Comparison of ENCODE assay signal across 8 cellular contexts in genomic region chr4:1346781-1347409, GRCh38. TPM values are rescaled to one million over a fixed set of nuclear protein-coding genes. Genes with fewer than 3 reads are reported as not detected.
DNase-seq lines count a peak whose midpoint lies in the region; ATAC-seq, FAIRE-seq and TF ChIP-seq lines count a peak whose summit lies in the region.

Gene UVSSA (plus strand): TSS chr4:1347208. CDS start chr4:1348092, 884 bp downstream.

- DNase-seq in NCI-H774 (lab: John Stamatoyannopoulos, UW) (peak; percentile 99), dermis blood vessel endothelial cell (peak; percentile 100), HepG2 (ENCODE audit: low spot score) (peak; percentile 97)
- DNase-seq in activated CD4-positive, alpha-beta T cell treated with anti-CD3 and anti-CD28 coated beads, Interleukin-2, amount 50 U/mL, for 4 hours = peak; percentile 100
- peak; percentile 100 for DNase-seq in stimulated activated CD4-positive, alpha-beta T cell treated with anti-CD3 and anti-CD28 coated beads, Interleukin-4, amount 100 ng/mL, for 1 hour

- no peak within 1 kb of the TSS for H2AFZ ChIP-seq in HepG2 (ENCODE audit: low read length)

- H3K4me2 ChIP-seq in HepG2 (ENCODE audit: low read depth, low read length) = peak within 1 kb of the TSS; percentile 89

- TF ChIP-seq EP300 in HepG2 (IDR thresholded peaks at IDR 0.05; ENCODE audit: low read depth in 2 of 2, low read length in 2 of 2) = 0 out of 4 replicates have a peak, but pooled peaks of 1 of the 2 experiments have one; percentile 5
- no peak for TF ChIP-seq EP300 in HepG2 (CRISPR knock-in tag; IDR thresholded peaks at IDR 0.05; ENCODE audit: borderline replicate concordance)

- FAIRE-seq in HepG2 (lab: Jason Lieb, UNC) = peak; percentile 78

- H3K36me3 ChIP-seq in HepG2 (replicated peaks in 1 of 2; ENCODE audit: control insufficient read depth in 1 of 2, insufficient read depth in 2 of 2, low read length in 2 of 2) = peaks cover 2 to 8% of the 10 kb centered on the region in 2 experiments; a peak in 2 of 5 replicates

- POLR2A ChIA-PET in HepG2 (lab: Yijun Ruan, JAX) = interaction anchor here (0.6 to 4.1 kb wide), 13 partner anchors 9 to 302 kb away, joined by 3 to 43 read pairs (median 6); partner anchors contain the start of genes CTBP1, MAEA and SPON2

- no TSS peak for BruUV-seq in HepG2 (replicated peaks; lab: Mats Ljungman, UMichigan)

- in situ Hi-C loops in HepG2 (cut with HindIII; ENCODE audit: extremely low pct_ligation_motif_present, low pct_unique_long_range_greater_than_20kb) = no loop called here

- CTCF ChIA-PET in HepG2 (lab: Yijun Ruan, JAX; ENCODE audit: low intra/inter-chr PET ratio, low total read pairs) = interaction anchor here (1.7 kb wide), 1 partner anchor 216 kb away, joined by 4 read pairs; no protein-coding TSS in a partner anchor

- no peaks in the 10 kb centered on the region for H4K20me1 ChIP-seq in HepG2 (ENCODE audit: insufficient read depth, low read length)

- no peak for TF ChIP-seq RAD21 in HepG2 (CRISPR knock-in tag; IDR thresholded peaks at IDR 0.05)

- peak within 1 kb of the TSS; percentile 89 for H3K9ac ChIP-seq in HepG2 (ENCODE audit: insufficient read depth, low read depth, low read length)

- TF ChIP-seq CTCF in C4-2B (conservative IDR thresholded peaks at IDR 0.05) (no peak), HepG2 (CRISPR knock-in tag; IDR thresholded peaks at IDR 0.05) (0 out of 2 replicates have a peak, but pooled peaks have one; percentile 1)

- no peaks in the 10 kb centered on the region; a peak in 1 of 5 replicates for H3K27me3 ChIP-seq in HepG2 (ENCODE audit: control insufficient read depth in 1 of 2, insufficient read depth in 2 of 2, low read length in 2 of 2)

- peaks cover 31% of the 10 kb centered on the region for H3K4me1 ChIP-seq in HepG2 (ENCODE audit: insufficient read depth, low read length)

- H3K79me2 ChIP-seq in HepG2 (ENCODE audit: insufficient read depth, low read length) = peaks cover 12% of the 10 kb centered on the region

- 0% methylated on average over 4 of the region's 76 CpGs for WGBS in HepG2 (ENCODE audit: low lambda C conversion rate)

- H3K9me3 ChIP-seq in HepG2 (ENCODE audit: low read length) = no peaks in the 10 kb centered on the region

- intact Hi-C loops in HepG2 (cut with micrococcal nuclease; ENCODE audit: unreplicated experiment) = loop anchor here (1.0 to 5.0 kb wide), 3 partner anchors 40 to 99 kb away; partner anchors contain the start of gene MAEA

- peak within 1 kb of the TSS; percentile 82 to 94 (median 85) for H3K4me3 ChIP-seq in HepG2 (replicated peaks in 1 of 3; ENCODE audit: insufficient read depth in 1 of 3, low read depth in 2 of 3, low read length in 3 of 3)

- TF ChIP-seq POLR2A in HepG2 (IDR thresholded peaks at IDR 0.05; ENCODE audit: insufficient read depth in 1 of 2, low read depth in 2 of 2, low read length in 2 of 2) = no peak

- peak within 1 kb of the TSS; percentile 91 for H3K27ac ChIP-seq in C4-2B
- peak within 1 kb of the TSS; percentile 82 for H3K27ac ChIP-seq in HepG2 (ENCODE audit: extremely low read length, insufficient read depth, low read length)

- peak; percentile 92 for ATAC-seq in GM19395 (IDR thresholded peaks at IDR 0.05; ENCODE audit: unreplicated experiment)
- ATAC-seq in HG03565 (IDR thresholded peaks at IDR 0.05; ENCODE audit: unreplicated experiment) = peak; percentile 84
- peak; percentile 89 for ATAC-seq in HepG2

TF ChIP-seq in HepG2, 621 proteins besides CTCF, POLR2A, EP300 and RAD21 (continues in another document):
- TF ChIP-seq HMG20A (CRISPR knock-in tag; IDR thresholded peaks at IDR 0.05; ENCODE audit: borderline replicate concordance) = no peak
- TF ChIP-seq ZNF576 (CRISPR knock-in tag; IDR thresholded peaks at IDR 0.05) = no peak
- TF ChIP-seq NFE2L1 (CRISPR knock-in tag; IDR thresholded peaks at IDR 0.05; ENCODE audit: borderline replicate concordance) = no peak
- no peak for TF ChIP-seq ZNF484 (CRISPR knock-in tag; IDR thresholded peaks at IDR 0.05; ENCODE audit: borderline replicate concordance, low read depth)
- TF ChIP-seq ATF4 (CRISPR knock-in tag; IDR thresholded peaks at IDR 0.05) = no peak
- no peak for TF ChIP-seq ZSCAN29 (CRISPR knock-in tag; conservative IDR thresholded peaks at IDR 0.05)
- no peak for TF ChIP-seq ZNF12 (CRISPR knock-in tag; IDR thresholded peaks at IDR 0.05)
- TF ChIP-seq AGO1 (IDR thresholded peaks at IDR 0.05; ENCODE audit: low read depth, low read length, poor library complexity, severe bottlenecking) = no peak
- no peak for TF ChIP-seq ZNF678 (CRISPR knock-in tag; IDR thresholded peaks at IDR 0.05)
- TF ChIP-seq SRY (CRISPR knock-in tag; IDR thresholded peaks at IDR 0.05) = 0 out of 2 replicates have a peak, but pooled peaks have one; percentile 32
- TF ChIP-seq TP53 (CRISPR knock-in tag; conservative IDR thresholded peaks at IDR 0.05) = no peak
- no peak for TF ChIP-seq IRF1 (CRISPR knock-in tag; IDR thresholded peaks at IDR 0.05; ENCODE audit: low read depth)
- TF ChIP-seq GPBP1L1 (CRISPR knock-in tag; IDR thresholded peaks at IDR 0.05) = no peak
- TF ChIP-seq HOXA9 (CRISPR knock-in tag; IDR thresholded peaks at IDR 0.05; ENCODE audit: borderline replicate concordance) = no peak
- no peak for TF ChIP-seq NCOA5 (CRISPR knock-in tag; IDR thresholded peaks at IDR 0.05)

RNA-seq across cellular contexts. Expression of gene UVSSA, which starts in this region (rescaled TPM):
- total RNA-seq in dermis blood vessel endothelial cell = 6.1 and 6.5 TPM in 2 replicates
- total RNA-seq in HepG2 (2016; rRNA removed; fragmentation: Illumina TruSeq; extraction: Trizol) = 4.6 and 4.8 TPM in 2 replicates
- 2.3 and 4.1 TPM in 2 replicates for total RNA-seq in HepG2 (2016; cell fraction: cytosol; rRNA removed; fragmentation: Illumina TruSeq; extraction: Trizol; ENCODE audit: low read depth)
- total RNA-seq in HepG2 (2016; cell fraction: insoluble cytoplasmic fraction; rRNA removed; fragmentation: Illumina TruSeq; extraction: Trizol) = 3.7 and 4.7 TPM in 2 replicates
- 2.9 and 3.9 TPM in 2 replicates for total RNA-seq in HepG2 (2016; cell fraction: membrane; rRNA removed; fragmentation: Illumina TruSeq; extraction: Trizol)
- total RNA-seq in HepG2 (2016; cell fraction: nucleus; rRNA removed; fragmentation: Illumina TruSeq; extraction: Trizol) = 6.9 and 7.1 TPM in 2 replicates
- polyA plus RNA-seq in HepG2 (2011; rRNA removed) = 8.4 and 8.6 TPM in 2 replicates
- polyA plus RNA-seq in HepG2 (2011; cell fraction: cytosol; rRNA removed) = 3.0 and 4.1 TPM in 2 replicates
- polyA plus RNA-seq in HepG2 (2011; cell fraction: nucleus; rRNA removed) = 80.9 and 90.3 TPM in 2 replicates
- 7.1 and 7.7 TPM in 2 replicates for polyA plus RNA-seq in HepG2 (2012)
- 0.16 and 0.25 TPM in 2 replicates for polyA plus RNA-seq in HepG2 (2016; cell fraction: cytosol; fragmentation: Illumina TruSeq; extraction: Trizol; ENCODE audit: low read depth)
- 3.8 and 4.8 TPM in 2 replicates for polyA plus RNA-seq in HepG2 (2016; cell fraction: insoluble cytoplasmic fraction; fragmentation: Illumina TruSeq; extraction: Trizol; ENCODE audit: low read depth)
- 0.59 and 0.60 TPM in 2 replicates for polyA plus RNA-seq in HepG2 (2016; cell fraction: membrane; fragmentation: Illumina TruSeq; extraction: Trizol; ENCODE audit: low read depth)
- polyA plus RNA-seq in HepG2 (2016; cell fraction: nucleus; fragmentation: Illumina TruSeq; extraction: Trizol; ENCODE audit: insufficient read depth, low read depth) = 29.2 and 29.8 TPM in 2 replicates
- polyA minus RNA-seq in HepG2 (2011; rRNA and poly(A)+ RNA removed; ENCODE audit: low replicate concordance) = 3.9 and 14.3 TPM in 2 replicates
- 3.6 and 4.4 TPM in 2 replicates for polyA minus RNA-seq in HepG2 (2011; cell fraction: cytosol; rRNA and poly(A)+ RNA removed)
- 18.8 and 20.2 TPM in 2 replicates for polyA minus RNA-seq in HepG2 (2011; cell fraction: nucleus; rRNA and poly(A)+ RNA removed)

Comparison
In these comparisons a context has a peak if more than half of its experiments do, and no peak if none do; other contexts are left out.
1. Peak in every context shown above with its lines: DNase-seq, ATAC-seq, H3K4me3 ChIP-seq and H3K27ac ChIP-seq.